Comparison of ENCODE assay signal across 2 cellular contexts in genomic region chr9:36842560-36843530, GRCh38.
TF ChIP-seq lines count a peak whose summit lies in the region.

No MANE protein-coding gene starts in this region.

TF ChIP-seq in GM23338, 12 proteins besides CTCF, POLR2A, EP300 and RAD21:
- TF ChIP-seq ZNF462 (CRISPR knock-in tag; IDR thresholded peaks at IDR 0.05) (no peak), ETS1 (IDR thresholded peaks at IDR 0.05) (no peak), EZH2phosphoT487 (IDR thresholded peaks at IDR 0.05; ENCODE audit: unreplicated experiment) (no peak), REST (IDR thresholded peaks at IDR 0.05; ENCODE audit: unreplicated experiment) (no peak), STAT1 (IDR thresholded peaks at IDR 0.05; ENCODE audit: unreplicated experiment) (no peak), NANOG (IDR thresholded peaks at IDR 0.05; ENCODE audit: borderline replicate concordance) (no peak), EZH2 (IDR thresholded peaks at IDR 0.05; ENCODE audit: low read depth, unreplicated experiment) (no peak), ZNF331 (CRISPR knock-in tag; IDR thresholded peaks at IDR 0.05; ENCODE audit: low read depth) (no peak), CREB1 (CRISPR knock-in tag; IDR thresholded peaks at IDR 0.05; ENCODE audit: low read depth) (no peak), ZNF114 (CRISPR knock-in tag; IDR thresholded peaks at IDR 0.05) (no peak), JUNB (IDR thresholded peaks at IDR 0.05; ENCODE audit: unreplicated experiment) (no peak), POLR2AphosphoS5 (IDR thresholded peaks at IDR 0.05; ENCODE audit: low read depth) (no peak)
TF ChIP-seq in GM23338: peak in this region for 0.

TF ChIP-seq in GM12878, 131 proteins besides CTCF, POLR2A, EP300 and RAD21:
- TF ChIP-seq PBX3 (IDR thresholded peaks at IDR 0.05; ENCODE audit: insufficient replicate concordance, low read depth, low read length), result peak; percentile 64
- TF ChIP-seq HDGF (IDR thresholded peaks at IDR 0.05), result peak; percentile 75; the same call in 1 of the 2 replicates
- no peak for TF ChIP-seq LARP7 (IDR thresholded peaks at IDR 0.05)
- no peak for TF ChIP-seq NKRF (conservative IDR thresholded peaks at IDR 0.05)
- TF ChIP-seq CEBPB (IDR thresholded peaks at IDR 0.05; ENCODE audit: borderline replicate concordance in 1 of 2, low read depth in 2 of 2, low read length in 2 of 2), result no peak
- TF ChIP-seq BCL3 (IDR thresholded peaks at IDR 0.05; ENCODE audit: borderline replicate concordance, insufficient read depth, low read depth, low read length, poor library complexity, severe bottlenecking), result peak; percentile 99
- TF ChIP-seq STAT3 (IDR thresholded peaks at IDR 0.05; ENCODE audit: low read depth, low read length), result no peak
- TF ChIP-seq NFYA (IDR thresholded peaks at IDR 0.05; ENCODE audit: borderline replicate concordance, low read depth, low read length), result no peak
- no peak for TF ChIP-seq ZNF24 (IDR thresholded peaks at IDR 0.05)
- TF ChIP-seq TCF3 (IDR thresholded peaks at IDR 0.05; ENCODE audit: borderline replicate concordance, insufficient read depth, low read depth, low read length), result peak; percentile 59; the same call in 1 of the 2 replicates
